ENCODE assay signal across 8 cellular contexts in the genomic region with DNA sequence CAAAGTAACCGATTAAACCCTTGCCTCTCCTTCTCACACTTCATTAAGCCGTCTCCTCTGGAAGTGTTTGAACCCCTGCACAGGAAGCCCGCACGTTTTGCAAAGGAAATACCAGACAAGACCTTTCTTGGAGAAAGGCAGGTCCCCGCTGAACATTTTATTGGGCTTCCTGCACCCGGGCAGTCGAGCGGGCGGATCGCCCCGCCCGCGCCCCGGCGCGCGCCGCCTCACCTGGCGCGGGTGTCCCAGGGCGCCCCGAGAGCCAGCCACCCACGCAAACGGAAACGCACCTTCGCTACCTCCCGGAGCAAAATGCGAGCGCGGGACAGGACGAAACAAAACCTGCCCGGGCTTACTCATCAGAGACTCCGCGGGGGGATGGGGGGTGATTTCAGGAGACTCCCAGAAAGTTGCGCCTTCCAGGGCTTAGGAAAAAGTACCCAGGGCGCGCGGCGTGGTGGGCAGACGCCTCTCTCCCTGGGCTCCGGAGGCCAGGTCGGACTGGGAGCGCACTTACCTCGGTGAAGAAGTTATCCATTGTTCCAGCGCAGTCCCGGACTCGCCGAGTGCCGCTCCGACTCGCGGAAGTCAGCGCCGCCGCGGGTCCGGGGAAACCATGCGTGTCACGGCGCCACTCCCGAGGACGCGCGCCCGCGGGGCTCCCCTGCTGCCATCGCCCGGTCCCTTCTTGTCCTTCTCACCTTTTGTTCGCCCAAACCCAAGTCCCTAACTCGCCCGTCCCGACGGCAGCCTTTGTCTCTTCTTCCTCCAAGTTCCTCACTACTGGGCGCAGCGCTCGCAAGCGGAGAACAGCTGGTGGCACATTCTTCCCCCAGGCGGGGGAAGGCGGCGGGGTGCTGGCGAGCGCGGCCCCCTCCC. TPM values are rescaled to one million over a fixed set of nuclear protein-coding genes. Genes with fewer than 3 reads are reported as not detected.
DNase-seq lines count a peak whose midpoint lies in the region; ATAC-seq and TF ChIP-seq lines count a peak whose summit lies in the region.

No MANE protein-coding gene starts in this region.

- H4K5ac ChIP-seq in IMR-90 (ENCODE audit: low read depth, low read length) = peak overlapping the region; percentile 79

- H3K36me3 ChIP-seq in IMR-90 (ENCODE audit: control insufficient read depth, insufficient read depth, low read length) (peaks cover 2% of the 10 kb centered on the region; the same call in 1 of the 2 replicates), esophagus muscularis mucosa (no peaks in the 10 kb centered on the region), upper lobe of left lung (no peaks in the 10 kb centered on the region)

- peaks cover 51% of the 10 kb centered on the region for H4K20me1 ChIP-seq in IMR-90 (ENCODE audit: insufficient read depth, low read length)

- peak overlapping the region; percentile 64 for H3K4me2 ChIP-seq in IMR-90 (ENCODE audit: low read depth, low read length)

- H3K4me3 ChIP-seq in IMR-90 (ENCODE audit: insufficient read depth, low read depth, low read length) = peak overlapping the region; percentile 85
- peak overlapping the region; percentile 62 to 73 (median 68) for H3K4me3 ChIP-seq in esophagus muscularis mucosa
- peak overlapping the region; percentile 68 to 87 (median 81) for H3K4me3 ChIP-seq in upper lobe of left lung

- peak overlapping the region; percentile 88 for H3K4ac ChIP-seq in IMR-90 (ENCODE audit: low read depth, low read length)

- H2AFZ ChIP-seq in IMR-90 (replicated peaks; ENCODE audit: low read length, poor library complexity) = peak overlapping the region; percentile 89

- peak overlapping the region; percentile 94 for H2AK9ac ChIP-seq in IMR-90 (replicated peaks; ENCODE audit: low read depth, low read length, poor library complexity)

- H3K23ac ChIP-seq in IMR-90 (ENCODE audit: low read depth, low read length) = peak overlapping the region; percentile 93

- no peaks in the 10 kb centered on the region for H3K9me3 ChIP-seq in IMR-90 (ENCODE audit: control insufficient read depth, insufficient read depth, low read length)
- no peaks in the 10 kb centered on the region for H3K9me3 ChIP-seq in esophagus muscularis mucosa
- no peaks in the 10 kb centered on the region for H3K9me3 ChIP-seq in upper lobe of left lung

- dilution Hi-C loops in IMR-90 (cut with HindIII; ENCODE audit: low sequenced_read_pairs, unreplicated experiment) = no loop called here

- H3K4me1 ChIP-seq in IMR-90 (ENCODE audit: control insufficient read depth, insufficient read depth, low read length) (peaks cover 10% of the 10 kb centered on the region), esophagus muscularis mucosa (peaks cover 9 to 30% (median 29%) of the 10 kb centered on the region in 4 donors), upper lobe of left lung (peaks cover 23 to 43% (median 32%) of the 10 kb centered on the region in 4 donors)

- H3K18ac ChIP-seq in IMR-90 (ENCODE audit: low read depth, low read length) = peak overlapping the region; percentile 95

- peak overlapping the region; percentile 43; the same call in 1 of the 3 replicates for H2BK15ac ChIP-seq in IMR-90 (ENCODE audit: low read depth, low read length)

- H3K27me3 ChIP-seq in IMR-90 (ENCODE audit: control insufficient read depth, insufficient read depth, low read length) (no peaks in the 10 kb centered on the region), esophagus muscularis mucosa (peaks cover 0 to 69% (median 20%) of the 10 kb centered on the region in 4 donors), upper lobe of left lung (no peaks in the 10 kb centered on the region)

- BruUV-seq in IMR-90 (replicated peaks; lab: Mats Ljungman, UMichigan) = no TSS peak

- H3K14ac ChIP-seq in IMR-90 (replicated peaks; ENCODE audit: low read depth, low read length) = peak overlapping the region; percentile 83

- peak overlapping the region; percentile 28 for H2BK20ac ChIP-seq in IMR-90 (ENCODE audit: low read depth, low read length)

- H3K27ac ChIP-seq in IMR-90 (ENCODE audit: insufficient read depth, low read length) (peak overlapping the region; percentile 99), VCaP (peak overlapping the region; percentile 86), esophagus muscularis mucosa (replicated peaks in 1 of 4) (peak overlapping the region; percentile 45 to 71 (median 64)), upper lobe of left lung (peak overlapping the region; percentile 87 to 92 (median 88))

- TF ChIP-seq EP300 in esophagus muscularis mucosa (IDR thresholded peaks at IDR 0.05) (no peak), upper lobe of left lung (IDR thresholded peaks at IDR 0.05) (no peak)

- H2BK120ac ChIP-seq in IMR-90 (ENCODE audit: low read depth, low read length) = peak overlapping the region; percentile 83

- 0% methylated on average over 57 of the region's 83 CpGs; no CpG with 5 or more reads in 1 of the 2 experiments for WGBS in IMR-90 (ENCODE audit: extremely low coverage in 2 of 2, insufficient read length in 1 of 2), 2 experiments
- WGBS in esophagus muscularis mucosa = 2% methylated on average over 44 of the region's 83 CpGs
- WGBS in upper lobe of left lung, 2 donors = 0 to 2% methylated on average over 20 to 59 of the region's 83 CpGs

- POLR2A ChIA-PET in IMR-90 (lab: Charles Lee; ENCODE audit: unreplicated experiment) = no interaction called here

- H3K56ac ChIP-seq in IMR-90 (ENCODE audit: extremely low read depth, insufficient read depth, low read length) = peak overlapping the region; percentile 95

- peaks cover 0 to 34% of the 10 kb centered on the region in 2 experiments; a peak in 3 of 4 replicates for H3K79me1 ChIP-seq in IMR-90 (ENCODE audit: low read depth in 1 of 2, low read length in 2 of 2)

- peak overlapping the region; percentile 76 for H4K91ac ChIP-seq in IMR-90 (ENCODE audit: insufficient read depth, low read depth, low read length)

- TF ChIP-seq POLR2A in IMR-90 (IDR thresholded peaks at IDR 0.05; ENCODE audit: low read depth, low read length) = no peak
- TF ChIP-seq POLR2A in esophagus muscularis mucosa (IDR thresholded peaks at IDR 0.05; ENCODE audit: low read depth) = no peak
- no peak for TF ChIP-seq POLR2A in upper lobe of left lung (IDR thresholded peaks at IDR 0.05)

- TF ChIP-seq CTCF in IMR-90 (conservative IDR thresholded peaks at IDR 0.05; ENCODE audit: low read depth, low read length) (no peak), VCaP (conservative IDR thresholded peaks at IDR 0.05) (no peak), esophagus muscularis mucosa (IDR thresholded peaks at IDR 0.05) (no peak), upper lobe of left lung (IDR thresholded peaks at IDR 0.05) (peak in 1 of 6 experiments; percentile 18)

- peak overlapping the region; percentile 84 for H2BK5ac ChIP-seq in IMR-90 (ENCODE audit: low read depth, low read length, poor library complexity, severe bottlenecking)

- DNase-seq in DMS79 treated with DMSO at 0.1 percent for 48 hours (lab: John Stamatoyannopoulos, UW) = peak; percentile 38
- DNase-seq in IMR-90 = no peak
- DNase-seq in esophagus muscularis mucosa (ENCODE audit: extremely low spot score) = no peak
- peak; percentile 32 for DNase-seq in myocyte (ENCODE audit: low read depth)
- peak; percentile 44 to 92 for DNase-seq in upper lobe of left lung
- DNase-seq in epidermal melanocyte (ENCODE audit: insufficient read length, low spot score) = no peak

- H3K9me1 ChIP-seq in IMR-90 (ENCODE audit: insufficient read depth, low read length) = peaks cover 19% of the 10 kb centered on the region

- CTCF ChIA-PET in IMR-90 (lab: Yijun Ruan, JAX) = interaction anchor here (1.2 to 1.3 kb wide), 2 partner anchors 197 to 255 kb away, joined by 5 to 8 read pairs; no protein-coding TSS in a partner anchor

- H4K8ac ChIP-seq in IMR-90 (ENCODE audit: low read depth in 2 of 2, low read length in 2 of 2) = peak overlapping the region; percentile 25 to 78; a peak in 3 of 4 replicates

- intact Hi-C loops in IMR-90 (cut with micrococcal nuclease) (loop anchor here (1.0 to 5.0 kb wide), 4 partner anchors 65 to 250 kb away; no protein-coding TSS in a partner anchor), esophagus muscularis mucosa (cut with DNase I) (loop anchor here (10.0 kb wide), 1 partner anchor 249 kb away; no protein-coding TSS in a partner anchor)

- ATAC-seq in GM21526 (IDR thresholded peaks at IDR 0.05; ENCODE audit: low FRiP score, unreplicated experiment) (peak; percentile 35), IMR-90 (ENCODE audit: low read depth) (peak; percentile 3), upper lobe of left lung (ENCODE audit: low FRiP score in 2 of 2) (peak; percentile 3 to 64)

- peak overlapping the region; percentile 77; the same call in 1 of the 2 replicates for H2AK5ac ChIP-seq in IMR-90 (ENCODE audit: low read depth, low read length)

- in situ Hi-C loops in IMR-90 (cut with MboI; ENCODE audit: low sequenced_read_pairs) = no loop called here

- H3K9ac ChIP-seq in IMR-90 (ENCODE audit: low read depth, low read length) = peak overlapping the region; percentile 98

- 0 out of 2 replicates have a peak, but pooled peaks have one; percentile 1 for TF ChIP-seq RAD21 in IMR-90 (IDR thresholded peaks at IDR 0.05; ENCODE audit: low read length)

TF ChIP-seq in IMR-90, 13 proteins besides CTCF, POLR2A, EP300 and RAD21:
- TF ChIP-seq CEBPB (IDR thresholded peaks at IDR 0.05; ENCODE audit: low read depth, low read length) (no peak), CHD1 (IDR thresholded peaks at IDR 0.05; ENCODE audit: low read depth, low read length) (peak; percentile 79; the same call in 1 of the 2 replicates), MAFK (IDR thresholded peaks at IDR 0.05; ENCODE audit: low read depth, low read length) (no peak), RCOR1 (IDR thresholded peaks at IDR 0.05; ENCODE audit: insufficient replicate concordance, low read length) (no peak), ELK1 (IDR thresholded peaks at IDR 0.05; ENCODE audit: borderline replicate concordance, low read depth, low read length) (no peak), MXI1 (IDR thresholded peaks at IDR 0.05; ENCODE audit: borderline replicate concordance, low read depth, low read length) (0 out of 2 replicates have a peak, but pooled peaks have one; percentile 7), FOS (IDR thresholded peaks at IDR 0.05; ENCODE audit: low read depth, low read length) (no peak)
TF ChIP-seq in IMR-90: peak in this region for 2.

RNA-seq across cellular contexts. Expression of gene MYO10, which starts 0.6 kb away (rescaled TPM):
- total RNA-seq in IMR-90 (2012; rRNA removed) (93.0 and 115 TPM in 2 replicates), esophagus muscularis mucosa (1 to 10 TPM; 7.1 to 9.3 (median 7.8) TPM), myocyte (45.9 and 60.9 TPM in 2 replicates), upper lobe of left lung (100 to 1,000 TPM in 1 of 6 donors, 10 to 100 TPM in 5; 31.9 to 135 (median 57.7) TPM)
- polyA plus RNA-seq in IMR-90 (2012; rRNA removed) = 39.9 and 41.9 TPM in 2 replicates
- 30.6 and 53.6 TPM in 2 replicates for polyA plus RNA-seq in IMR-90 (2012; cell fraction: cytosol; rRNA removed)
- polyA plus RNA-seq in IMR-90 (2012; cell fraction: nucleus; rRNA removed; ENCODE audit: low replicate concordance) = 35.4 and 54.4 TPM in 2 replicates
- 23.4 TPM for polyA plus RNA-seq in myocyte (2012)

Comparison
In these comparisons a context has a peak if more than half of its experiments do, and no peak if none do; other contexts are left out.
1. DNase-seq: peak in DMS79 treated with DMSO at 0.1 percent for 48 hours (single experiment), myocyte (single experiment) and upper lobe of left lung (2 of 2); none in IMR-90 (single experiment), esophagus muscularis mucosa (single experiment) and epidermal melanocyte (single experiment).
2. Peak in every context shown above with its lines, with median percentiles within 50 percentile points of each other: ATAC-seq, H3K27ac ChIP-seq and H3K4me3 ChIP-seq.